In genomic region chr3:124318014-124318413, GRCh38 we compare ENCODE assay signal across 10 cellular contexts.
"Had no signal": no experiment of that assay in that cellular context is flagged by ENCODE, and none has a peak within 500 bp of the region (broad histone marks: within the 10 kb centered on the region; RNA-seq: fewer than 3 reads in every experiment).

No MANE protein-coding gene starts in this region.

- DNase-seq: activated naive CD4-positive, alpha-beta T cell treated with anti-CD3 and anti-CD28 coated beads, Interleukin-2, amount 50 U/mL, for 16 hours; activated T-cell treated with anti-CD3 and anti-CD28 coated beads, Interleukin-2, amount 50 U/mL, for 1 hour; adrenal gland; dermis blood vessel endothelial cell; hippocampal formation; kidney glomerular epithelial cell; midbrain; pancreas; tibial artery had no signal

- H3K4me1 ChIP-seq: pancreas had no signal

- H3K36me3 ChIP-seq: adrenal gland, pancreas, tibial artery had no signal

- H3K4me3 ChIP-seq: adrenal gland, pancreas, smooth muscle cell, tibial artery had no signal

- H3K9me3 ChIP-seq: adrenal gland, pancreas, tibial artery had no signal

- H3K4me2 ChIP-seq: smooth muscle cell had no signal

- H3K27ac ChIP-seq: adrenal gland, pancreas, tibial artery had no signal

- H3K27me3 ChIP-seq: adrenal gland, pancreas, tibial artery had no signal
